ENCODE assay signal across 8 cellular contexts in genomic region chr10:68559872-68560200, GRCh38. TPM values are rescaled to one million over a fixed set of nuclear protein-coding genes. Genes with fewer than 3 reads are reported as not detected.
DNase-seq lines count a peak whose midpoint lies in the region; ATAC-seq and TF ChIP-seq lines count a peak whose summit lies in the region.

No MANE protein-coding gene starts in this region.

- H3K27ac Mint-ChIP-seq in Calu3 (ENCODE audit: unreplicated experiment) (no peak overlapping the region), neural crest cell (ENCODE audit: unreplicated experiment) (no peak overlapping the region)
- H3K27ac Mint-ChIP-seq in effector memory CD8-positive, alpha-beta T cell = no peak overlapping the region

- BruUV-seq in Calu3 (replicated peaks; lab: Mats Ljungman, UMichigan) = no TSS peak
- no TSS peak for BruUV-seq in OCI-LY7 (replicated peaks; lab: Mats Ljungman, UMichigan)

- no peaks in the 10 kb centered on the region for H3K9me3 Mint-ChIP-seq in Calu3 (ENCODE audit: low read depth, unreplicated experiment)
- H3K9me3 Mint-ChIP-seq in effector memory CD8-positive, alpha-beta T cell = no peaks in the 10 kb centered on the region
- H3K9me3 Mint-ChIP-seq in neural crest cell = no peaks in the 10 kb centered on the region

- H3K4me2 ChIP-seq in OCI-LY7 (ENCODE audit: low read length) = peak overlapping the region; percentile 48

- DNase-seq in Calu3 (no peak), OCI-LY7 (ENCODE audit: low spot score) (no peak), neural crest cell (ENCODE audit: low read depth, low spot score) (no peak), middle frontal gyrus (ENCODE audit: extremely low spot score, low spot score) (no peak), NCI-H345 treated with DMSO at 0.1 percent for 48 hours (lab: John Stamatoyannopoulos, UW; ENCODE audit: unreplicated experiment) (no peak), Ammon's horn (ENCODE audit: low spot score) (no peak)
- no peak for DNase-seq in effector memory CD8-positive, alpha-beta T cell

- H3K9me3 ChIP-seq in OCI-LY7 (ENCODE audit: low read length) = no peaks in the 10 kb centered on the region

- H3K36me3 Mint-ChIP-seq in Calu3 (ENCODE audit: insufficient read depth, unreplicated experiment) (no peaks in the 10 kb centered on the region), neural crest cell (ENCODE audit: low read depth) (peaks cover 3% of the 10 kb centered on the region)
- no peaks in the 10 kb centered on the region for H3K36me3 Mint-ChIP-seq in effector memory CD8-positive, alpha-beta T cell (ENCODE audit: insufficient read depth)

- POLR2A ChIA-PET in OCI-LY7 (lab: Charles Lee) = interaction anchor here (0.7 kb wide), 2 partner anchors 29 to 583 kb away, joined by 3 to 4 read pairs; no protein-coding TSS in a partner anchor

- H3K27me3 Mint-ChIP-seq in Calu3 (ENCODE audit: unreplicated experiment) = peaks cover 28% of the 10 kb centered on the region
- peaks cover 61 to 76% of the 10 kb centered on the region in 2 donors for H3K27me3 Mint-ChIP-seq in effector memory CD8-positive, alpha-beta T cell
- H3K27me3 Mint-ChIP-seq in neural crest cell (ENCODE audit: low read depth) = no peaks in the 10 kb centered on the region

- H3K4me1 Mint-ChIP-seq in Calu3 (ENCODE audit: low read depth, unreplicated experiment) (peaks cover 7% of the 10 kb centered on the region), neural crest cell (peaks cover 43% of the 10 kb centered on the region)
- peaks cover 11 to 12% of the 10 kb centered on the region in 2 donors for H3K4me1 Mint-ChIP-seq in effector memory CD8-positive, alpha-beta T cell (ENCODE audit: low read depth in 2 of 2)

- intact Hi-C loops in Calu3 (cut with micrococcal nuclease; ENCODE audit: unreplicated experiment) = loop anchor here (1.0 to 10.0 kb wide), 2 partner anchors 40 to 165 kb away; partner anchors contain the start of gene CCAR1
- intact Hi-C loops in OCI-LY7 (cut with micrococcal nuclease; ENCODE audit: unreplicated experiment) = loop anchor here (1.0 to 10.0 kb wide), 2 partner anchors 40 to 265 kb away; partner anchors contain the start of gene STOX1

- CTCF ChIA-PET in Calu3 (lab: Charles Lee) (interaction anchor here (0.6 kb wide), 1 partner anchor 9 kb away, joined by 3 read pairs; no protein-coding TSS in a partner anchor), OCI-LY7 (lab: Charles Lee; ENCODE audit: unreplicated experiment) (no interaction called here)

- H3K79me2 ChIP-seq in OCI-LY7 (ENCODE audit: insufficient read depth, low read depth, low read length) = no peaks in the 10 kb centered on the region

- TF ChIP-seq CTCF in Calu3 (IDR thresholded peaks at IDR 0.05; ENCODE audit: unreplicated experiment) = no peak
- no peak for TF ChIP-seq CTCF in OCI-LY7 (conservative IDR thresholded peaks at IDR 0.05; ENCODE audit: low read length)
- TF ChIP-seq CTCF in neural crest cell (conservative IDR thresholded peaks at IDR 0.05) = no peak

- H3K4me3 Mint-ChIP-seq in Calu3 (ENCODE audit: low read depth, unreplicated experiment) (peak overlapping the region; percentile 63), neural crest cell (peak overlapping the region; percentile 81)
- peak overlapping the region; percentile 78 to 80 for H3K4me3 Mint-ChIP-seq in effector memory CD8-positive, alpha-beta T cell

- H3K4me3 ChIP-seq in OCI-LY7 (ENCODE audit: low read depth, low read length, poor library complexity, severe bottlenecking) = peak overlapping the region; percentile 41

- no peaks in the 10 kb centered on the region for H3K36me3 ChIP-seq in OCI-LY7 (ENCODE audit: insufficient read depth, low read length)

- ATAC-seq in effector memory CD8-positive, alpha-beta T cell (replicated peaks) = peak; percentile 63
- ATAC-seq in GM21526 (IDR thresholded peaks at IDR 0.05; ENCODE audit: low FRiP score, unreplicated experiment) = no peak

- no peak overlapping the region for H3K27ac ChIP-seq in OCI-LY7 (ENCODE audit: low read depth, low read length, poor library complexity, severe bottlenecking)

- 0 out of 2 replicates have a peak overlapping the region, but pooled peaks have one; percentile 23 for H2AFZ ChIP-seq in OCI-LY7 (ENCODE audit: low read length)

- no peaks in the 10 kb centered on the region for H4K20me1 ChIP-seq in OCI-LY7 (ENCODE audit: insufficient read depth, low read length)

- H3K9me2 ChIP-seq in OCI-LY7 (ENCODE audit: insufficient read depth, low read length) = no peaks in the 10 kb centered on the region

- H3K4me1 ChIP-seq in OCI-LY7 (ENCODE audit: insufficient read depth, low read length, poor library complexity, severe bottlenecking) = peaks cover 13% of the 10 kb centered on the region

RNA-seq across cellular contexts. Expression of gene TET1, which starts 0.3 kb away (rescaled TPM):
- 1.2 TPM in 2 replicates for total RNA-seq in Calu3 (2022)
- 3.0 and 3.3 TPM in 2 replicates for total RNA-seq in OCI-LY7 (2014; rRNA removed; shearing (Covaris generic))
- total RNA-seq in OCI-LY7 (2022) = 3.4 and 3.8 TPM in 2 replicates
- 27.7 and 30.0 TPM in 2 replicates for total RNA-seq in neural crest cell

RNA-seq across cellular contexts. Expression of gene SLC25A16, which starts 32.5 kb away (rescaled TPM):
- total RNA-seq in Calu3 (2022) = 42.1 and 44.1 TPM in 2 replicates
- total RNA-seq in OCI-LY7 (2014; rRNA removed; shearing (Covaris generic)) = 7.1 and 15.4 TPM in 2 replicates
- 20.9 and 25.7 TPM in 2 replicates for total RNA-seq in OCI-LY7 (2022)
- total RNA-seq in neural crest cell = 13.1 and 19.3 TPM in 2 replicates
